Comparison of ENCODE assay signal across 13 cellular contexts in genomic region chr4:109078724-109079123, GRCh38.
DNase-seq lines count a peak whose midpoint lies in the region; ATAC-seq and TF ChIP-seq lines count a peak whose summit lies in the region.
"Had no signal": no experiment of that assay in that cellular context is flagged by ENCODE, and none has a peak within 500 bp of the region (broad histone marks: within the 10 kb centered on the region; RNA-seq: fewer than 3 reads in every experiment).

No MANE protein-coding gene starts in this region.

- H3K9me3 ChIP-seq in left lung, result no peaks in the 10 kb centered on the region

- CTCF ChIA-PET in AG04449 (lab: Yijun Ruan, JAX), result no interaction called here

- H3K4me3 ChIP-seq in AG04449 (ENCODE audit: low read depth, low read length), result no peak overlapping the region
- H3K4me3 ChIP-seq in cardiac fibroblast (replicated peaks in 1 of 2; ENCODE audit: low read depth in 2 of 2, low read length in 2 of 2), result no peak overlapping the region
- no peak overlapping the region for H3K4me3 ChIP-seq in left lung

- peaks cover 4% of the 10 kb centered on the region for H3K27me3 Mint-ChIP-seq in activated T-cell treated with anti-CD3 and anti-CD28 coated beads, Interleukin-2, amount 50 U/mL, for 24 hours
- H3K27me3 Mint-ChIP-seq: activated naive CD4-positive, alpha-beta T cell treated with anti-CD3 and anti-CD28 coated beads, Interleukin-2, amount 50 U/mL, for 24 hours had no signal

- intact Hi-C loops in left lung (cut with DNase I), result no loop called here

- H3K36me3 ChIP-seq in left lung, result no peaks in the 10 kb centered on the region

- no peak overlapping the region for H3K27ac ChIP-seq in left lung

- POLR2A ChIA-PET in AG04449 (lab: Yijun Ruan, JAX), result no interaction called here

- peaks cover 0 to 5% of the 10 kb centered on the region in 2 donors for H3K4me1 ChIP-seq in left lung

- H3K36me3 Mint-ChIP-seq in activated T-cell treated with anti-CD3 and anti-CD28 coated beads, Interleukin-2, amount 50 U/mL, for 24 hours (ENCODE audit: low read depth), result no peaks in the 10 kb centered on the region
- H3K36me3 Mint-ChIP-seq: activated naive CD4-positive, alpha-beta T cell treated with anti-CD3 and anti-CD28 coated beads, Interleukin-2, amount 50 U/mL, for 24 hours had no signal

- TF ChIP-seq POLR2A in erythroblast (IDR thresholded peaks at IDR 0.05; ENCODE audit: low read length), result no peak

- H3K4me3 Mint-ChIP-seq in activated T-cell treated with anti-CD3 and anti-CD28 coated beads, Interleukin-2, amount 50 U/mL, for 24 hours, result no peak overlapping the region
- H3K4me3 Mint-ChIP-seq: activated naive CD4-positive, alpha-beta T cell treated with anti-CD3 and anti-CD28 coated beads, Interleukin-2, amount 50 U/mL, for 24 hours had no signal

- peak; percentile 76 for DNase-seq in AG04449 (ENCODE audit: low read depth, low spot score)
- peak; percentile 68 for DNase-seq in HS-27A (ENCODE audit: low read depth)
- peak; percentile 65 to 75 for DNase-seq in cardiac fibroblast (ENCODE audit: low read depth in 2 of 2)
- no peak for DNase-seq in left lung
- no peak for DNase-seq in activated T-cell treated with anti-CD3 and anti-CD28 coated beads, Interleukin-2, amount 50 U/mL, for 24 hours
- DNase-seq in SK-N-DZ (ENCODE audit: low spot score), result no peak
- DNase-seq in erythroblast (lab: John Stamatoyannopoulos, UW), result no peak
- DNase-seq: effector CD4-positive, alpha-beta T cell; NCI-H524 treated with DMSO at 0.1 percent for 48 hours; nucleus accumbens; stimulated activated CD4-positive, alpha-beta T cell treated with anti-CD3 and anti-CD28 coated beads, Interleukin-4, amount 100 ng/mL, for 4 hours had no signal

- H3K4me1 Mint-ChIP-seq in activated T-cell treated with anti-CD3 and anti-CD28 coated beads, Interleukin-2, amount 50 U/mL, for 24 hours (ENCODE audit: low read depth), result peaks cover 8% of the 10 kb centered on the region

- TF ChIP-seq CTCF in AG04449 (IDR thresholded peaks at IDR 0.05; ENCODE audit: insufficient read depth, low read length, missing control alignments), result no peak
- TF ChIP-seq CTCF in cardiac fibroblast (IDR thresholded peaks at IDR 0.05; ENCODE audit: low read depth, low read length), result no peak
- no peak for TF ChIP-seq CTCF in left lung (IDR thresholded peaks at IDR 0.05)

- H3K9me3 Mint-ChIP-seq in activated T-cell treated with anti-CD3 and anti-CD28 coated beads, Interleukin-2, amount 50 U/mL, for 24 hours, result no peaks in the 10 kb centered on the region
- H3K9me3 Mint-ChIP-seq: activated naive CD4-positive, alpha-beta T cell treated with anti-CD3 and anti-CD28 coated beads, Interleukin-2, amount 50 U/mL, for 24 hours had no signal

- no peaks in the 10 kb centered on the region for H3K27me3 ChIP-seq in left lung

- H3K27ac Mint-ChIP-seq in activated T-cell treated with anti-CD3 and anti-CD28 coated beads, Interleukin-2, amount 50 U/mL, for 24 hours, result no peak overlapping the region
- H3K27ac Mint-ChIP-seq: activated naive CD4-positive, alpha-beta T cell treated with anti-CD3 and anti-CD28 coated beads, Interleukin-2, amount 50 U/mL, for 24 hours had no signal

- ATAC-seq in left lung, result peak; percentile 47
- no peak for ATAC-seq in HG02610 (IDR thresholded peaks at IDR 0.05; ENCODE audit: unreplicated experiment)

Comparison
In these comparisons a context has a peak if more than half of its experiments do, and no peak if none do; other contexts are left out.
1. DNase-seq: peak in AG04449 (single experiment), HS-27A (single experiment) and cardiac fibroblast (2 of 2); none in left lung (0 of 2), activated T-cell treated with anti-CD3 and anti-CD28 coated beads, Interleukin-2, amount 50 U/mL, for 24 hours (single experiment), SK-N-DZ (single experiment) and erythroblast (0 of 2).